Comparison of ENCODE assay signal across 14 cellular contexts in genomic region chr21:41901099-41901498, GRCh38. TPM values are rescaled to one million over a fixed set of nuclear protein-coding genes. Genes with fewer than 3 reads are reported as not detected.
DNase-seq lines count a peak whose midpoint lies in the region; ATAC-seq, FAIRE-seq and TF ChIP-seq lines count a peak whose summit lies in the region.
"Had no signal": no experiment of that assay in that cellular context is flagged by ENCODE, and none has a peak within 500 bp of the region (broad histone marks: within the 10 kb centered on the region; RNA-seq: fewer than 3 reads in every experiment).

No MANE protein-coding gene starts in this region.

- H3K9me3 ChIP-seq in psoas muscle = no peaks in the 10 kb centered on the region
- H3K9me3 ChIP-seq: HAP-1 had no signal

- H3K27me3 Mint-ChIP-seq in activated CD8-positive, alpha-beta memory T cell treated with anti-CD3 and anti-CD28 coated beads, Interleukin-2, amount 10 ng/mL, durations not matched to agents 7 days and 5 days = no peaks in the 10 kb centered on the region
- H3K27me3 Mint-ChIP-seq in activated naive CD8-positive, alpha-beta T cell treated with anti-CD3 and anti-CD28 coated beads, Interleukin-2, amount 50 U/mL, for 24 hours = no peaks in the 10 kb centered on the region
- H3K27me3 Mint-ChIP-seq: naive thymus-derived CD8-positive, alpha-beta T cell had no signal

- WGBS in psoas muscle, 3 donors = 77 to 85% (median 80%) methylated on average over 12 of the region's 12 CpGs

- peaks cover 47% of the 10 kb centered on the region for H3K4me1 Mint-ChIP-seq in activated CD8-positive, alpha-beta memory T cell treated with anti-CD3 and anti-CD28 coated beads, Interleukin-2, amount 10 ng/mL, durations not matched to agents 7 days and 5 days
- peaks cover 48% of the 10 kb centered on the region for H3K4me1 Mint-ChIP-seq in activated naive CD8-positive, alpha-beta T cell treated with anti-CD3 and anti-CD28 coated beads, Interleukin-2, amount 50 U/mL, for 24 hours

- CTCF ChIA-PET in activated CD8-positive, alpha-beta memory T cell treated with anti-CD3 and anti-CD28 coated beads, Interleukin-2, amount 10 ng/mL, durations not matched to agents 7 days and 5 days (lab: Charles Lee) = interaction anchor here (0.7 kb wide), 1 partner anchor 23 kb away, joined by 3 read pairs; no protein-coding TSS in a partner anchor

- H3K36me3 ChIP-seq in psoas muscle (ENCODE audit: insufficient read depth in 1 of 2, low read depth in 1 of 2) = peaks cover 0 to 28% of the 10 kb centered on the region in 2 donors

- H3K27me3 ChIP-seq in psoas muscle (ENCODE audit: insufficient read depth in 3 of 3, low read length in 2 of 3) = no peaks in the 10 kb centered on the region

- FAIRE-seq in frontal cortex (lab: Jason Lieb, UNC) = no peak

- TF ChIP-seq CTCF in psoas muscle (IDR thresholded peaks at IDR 0.05) = no peak

- no peak overlapping the region for H3K27ac ChIP-seq in psoas muscle

- H3K4me3 ChIP-seq in psoas muscle = no peak overlapping the region
- H3K4me3 ChIP-seq: HAP-1 had no signal

- no peak overlapping the region for H3K27ac Mint-ChIP-seq in activated CD8-positive, alpha-beta memory T cell treated with anti-CD3 and anti-CD28 coated beads, Interleukin-2, amount 10 ng/mL, durations not matched to agents 7 days and 5 days
- peak overlapping the region; percentile 91 for H3K27ac Mint-ChIP-seq in activated naive CD8-positive, alpha-beta T cell treated with anti-CD3 and anti-CD28 coated beads, Interleukin-2, amount 50 U/mL, for 24 hours

- peaks cover 8% of the 10 kb centered on the region for H3K36me3 Mint-ChIP-seq in activated CD8-positive, alpha-beta memory T cell treated with anti-CD3 and anti-CD28 coated beads, Interleukin-2, amount 10 ng/mL, durations not matched to agents 7 days and 5 days
- peaks cover 24% of the 10 kb centered on the region for H3K36me3 Mint-ChIP-seq in activated naive CD8-positive, alpha-beta T cell treated with anti-CD3 and anti-CD28 coated beads, Interleukin-2, amount 50 U/mL, for 24 hours (ENCODE audit: low read depth)

- H3K9me3 Mint-ChIP-seq in activated CD8-positive, alpha-beta memory T cell treated with anti-CD3 and anti-CD28 coated beads, Interleukin-2, amount 10 ng/mL, durations not matched to agents 7 days and 5 days (ENCODE audit: low read depth) = no peaks in the 10 kb centered on the region
- no peaks in the 10 kb centered on the region for H3K9me3 Mint-ChIP-seq in activated naive CD8-positive, alpha-beta T cell treated with anti-CD3 and anti-CD28 coated beads, Interleukin-2, amount 50 U/mL, for 24 hours
- H3K9me3 Mint-ChIP-seq: naive thymus-derived CD8-positive, alpha-beta T cell had no signal

- intact Hi-C loops in psoas muscle (cut with DNase I) = no loop called here

- peak; percentile 62 for DNase-seq in activated CD8-positive, alpha-beta memory T cell treated with anti-CD3 and anti-CD28 coated beads, Interleukin-2, amount 10 ng/mL, durations not matched to agents 7 days and 5 days
- DNase-seq in activated CD8-positive, alpha-beta memory T cell treated with anti-CD3 and anti-CD28 coated beads, Interleukin-2, amount 50 U/mL, for 4 hours = no peak
- DNase-seq in MV-4-11 (lab: John Stamatoyannopoulos, UW) (peak; percentile 51), frontal cortex (ENCODE audit: low spot score in 2 of 2) (no peak), psoas muscle (no peak)
- peak; percentile 40 for DNase-seq in activated naive CD8-positive, alpha-beta T cell treated with anti-CD3 and anti-CD28 coated beads, Interleukin-2, amount 50 U/mL, for 24 hours
- DNase-seq in stimulated activated CD8-positive, alpha-beta memory T cell treated with anti-CD3 and anti-CD28 coated beads, Interleukin-4, amount 100 ng/mL, for 48 hours = peak; percentile 67
- DNase-seq: activated gamma-delta T cell, caudate nucleus, left ventricle myocardium superior, NCI-H226 had no signal

- H3K4me1 ChIP-seq in psoas muscle = no peaks in the 10 kb centered on the region
- H3K4me1 ChIP-seq: HAP-1 had no signal

- no peak for ATAC-seq in activated CD8-positive, alpha-beta memory T cell treated with anti-CD3 and anti-CD28 coated beads, Interleukin-2, amount 10 ng/mL, durations not matched to agents 7 days and 5 days
- peak; percentile 19 for ATAC-seq in activated naive CD8-positive, alpha-beta T cell treated with anti-CD3 and anti-CD28 coated beads, Interleukin-2, amount 50 U/mL, for 24 hours
- no peak for ATAC-seq in HG02623 (IDR thresholded peaks at IDR 0.05; ENCODE audit: unreplicated experiment)
- ATAC-seq in psoas muscle = no peak
- ATAC-seq: left ventricle myocardium superior; naive thymus-derived CD8-positive, alpha-beta T cell had no signal

- H3K4me3 Mint-ChIP-seq in activated CD8-positive, alpha-beta memory T cell treated with anti-CD3 and anti-CD28 coated beads, Interleukin-2, amount 10 ng/mL, durations not matched to agents 7 days and 5 days = no peak overlapping the region
- H3K4me3 Mint-ChIP-seq in activated naive CD8-positive, alpha-beta T cell treated with anti-CD3 and anti-CD28 coated beads, Interleukin-2, amount 50 U/mL, for 24 hours = no peak overlapping the region
- H3K4me3 Mint-ChIP-seq: naive thymus-derived CD8-positive, alpha-beta T cell had no signal

RNA-seq across cellular contexts. Expression of gene PRDM15, which starts 22.0 kb away (rescaled TPM):
- total RNA-seq in activated CD8-positive, alpha-beta memory T cell treated with anti-CD3 and anti-CD28 coated beads, Interleukin-2, amount 10 ng/mL, durations not matched to agents 7 days and 5 days = 10 to 100 TPM; 10.8 to 13.4 TPM
- 6.9 TPM for total RNA-seq in frontal cortex
- 1 to 10 TPM; 3.2 to 6.4 (median 4.4) TPM for total RNA-seq in psoas muscle
- polyA plus RNA-seq in psoas muscle = 1 to 10 TPM; 2.2 to 3.7 (median 2.9) TPM

RNA-seq across cellular contexts. Expression of gene C2CD2, which starts 52.7 kb away (rescaled TPM):
- 10 to 100 TPM in 1 of 2 experiments, 1 to 10 TPM in 1; 6.4 to 10.7 TPM for total RNA-seq in activated CD8-positive, alpha-beta memory T cell treated with anti-CD3 and anti-CD28 coated beads, Interleukin-2, amount 10 ng/mL, durations not matched to agents 7 days and 5 days
- total RNA-seq in frontal cortex (9.4 TPM), psoas muscle (1 to 10 TPM; 3.2 to 6.6 (median 4.0) TPM)
- 1 to 10 TPM; 1.6 to 2.9 (median 1.9) TPM for polyA plus RNA-seq in psoas muscle

Comparison
In these comparisons a context has a peak if more than half of its experiments do, and no peak if none do; other contexts are left out.
1. DNase-seq: peak in activated CD8-positive, alpha-beta memory T cell treated with anti-CD3 and anti-CD28 coated beads, Interleukin-2, amount 10 ng/mL, durations not matched to agents 7 days and 5 days (single experiment), MV-4-11 (single experiment), activated naive CD8-positive, alpha-beta T cell treated with anti-CD3 and anti-CD28 coated beads, Interleukin-2, amount 50 U/mL, for 24 hours (single experiment) and stimulated activated CD8-positive, alpha-beta memory T cell treated with anti-CD3 and anti-CD28 coated beads, Interleukin-4, amount 100 ng/mL, for 48 hours (single experiment); none in activated CD8-positive, alpha-beta memory T cell treated with anti-CD3 and anti-CD28 coated beads, Interleukin-2, amount 50 U/mL, for 4 hours (single experiment), frontal cortex (0 of 2) and psoas muscle (0 of 2).